8 cellular contexts compared by ENCODE assay signal in the genomic region with DNA sequence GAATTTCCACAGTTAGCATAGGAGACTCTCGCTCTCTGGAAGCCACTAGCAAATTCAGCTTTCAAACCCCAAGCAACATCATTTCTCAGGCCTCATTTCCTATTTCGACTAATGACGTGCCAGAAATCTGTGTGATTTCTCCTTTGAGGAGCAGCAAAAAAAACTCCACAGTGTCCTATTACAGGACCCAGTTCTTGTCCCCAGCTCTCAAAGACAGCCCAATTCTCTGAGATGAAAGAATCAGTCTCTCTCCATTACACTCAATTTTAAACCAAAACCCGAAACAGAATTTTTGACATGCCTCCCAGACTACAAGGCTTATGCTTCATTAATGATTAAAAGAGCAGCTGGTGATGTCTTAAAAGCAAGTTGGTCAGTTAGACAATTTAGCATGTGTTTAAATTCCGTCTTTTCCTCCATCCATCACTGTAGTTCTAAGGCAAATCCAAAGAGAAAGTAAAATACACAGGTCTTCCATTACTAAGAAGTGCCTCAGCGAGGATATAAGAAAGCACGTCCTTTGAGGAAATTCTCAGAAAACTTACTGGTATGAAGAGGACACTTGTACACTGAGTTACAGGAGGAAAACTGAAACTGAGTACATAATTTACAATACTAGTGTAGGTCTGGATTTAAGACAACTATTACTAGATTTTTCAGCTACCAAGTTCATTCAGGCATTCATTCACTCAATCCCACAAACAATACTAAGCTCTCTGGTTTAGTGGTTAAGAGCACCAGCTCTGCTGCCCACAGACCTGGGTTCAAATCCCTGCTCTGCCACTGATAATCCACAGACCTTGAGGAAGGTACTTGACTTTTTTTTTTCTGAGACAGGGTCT. TPM values are rescaled to one million over a fixed set of nuclear protein-coding genes. Genes with fewer than 3 reads are reported as not detected.
A peak's percentile ranks its signal among the peaks of the same experiment; 100 is the strongest.
DNase-seq lines count a peak whose midpoint lies in the region; ATAC-seq, FAIRE-seq and TF ChIP-seq lines count a peak whose summit lies in the region.

No MANE protein-coding gene starts in this region.

- POLR2A ChIA-PET in AG04450 (lab: Yijun Ruan, JAX) = interaction anchor here (1.3 to 1.8 kb wide), 2 partner anchors 13 to 38 kb away, joined by 5 to 8 read pairs; a partner anchor contains a TSS

- H3K9me3 ChIP-seq in AG04450 (ENCODE audit: control insufficient read depth, insufficient read depth, low read length) (peaks cover 3% of the 10 kb centered on the region; the same call in 1 of the 2 replicates), esophagus (ENCODE audit: control insufficient read depth in 2 of 2, insufficient read depth in 1 of 2, low read depth in 1 of 2, low read length in 1 of 2) (no peaks in the 10 kb centered on the region)

- FAIRE-seq in GM19239 (lab: Jason Lieb, UNC) = peak; percentile 91

- no peak for TF ChIP-seq CTCF in AG04450 (IDR thresholded peaks at IDR 0.05; ENCODE audit: low read depth, low read length)

- no peak for DNase-seq in AG04450 (ENCODE audit: low read depth, low spot score)
- DNase-seq in GM19239 (ENCODE audit: insufficient read length, low spot score) = peak; percentile 72
- DNase-seq in RPMI7951 (ENCODE audit: low read depth) = peak; percentile 52
- DNase-seq in pons (ENCODE audit: low spot score) = peak; percentile 61
- DNase-seq in mesenteric fat pad (ENCODE audit: low spot score) = no peak
- DNase-seq in iPS-NIHi11 (ENCODE audit: low spot score) = no peak

- WGBS in esophagus, 2 donors = 25 to 31% methylated on average over 7 of the region's 7 CpGs

- H3K27me3 ChIP-seq in AG04450 (ENCODE audit: control insufficient read depth, insufficient read depth, low read length) = no peaks in the 10 kb centered on the region
- no peaks in the 10 kb centered on the region for H3K27me3 ChIP-seq in esophagus (ENCODE audit: control insufficient read depth in 1 of 2, insufficient read depth in 2 of 2, low read length in 2 of 2)

- peak overlapping the region; percentile 77 for H3K27ac ChIP-seq in AG04450 (ENCODE audit: low read depth, low read length)
- peak overlapping the region; percentile 85 to 86 for H3K27ac ChIP-seq in esophagus (ENCODE audit: low read depth in 2 of 2, low read length in 1 of 2)

- CTCF ChIA-PET in AG04450 (lab: Charles Lee) = interaction anchor here (1.3 to 1.5 kb wide), 2 partner anchors 41 to 43 kb away, joined by 4 to 5 read pairs; no protein-coding TSS in a partner anchor

- H3K4me3 ChIP-seq in AG04450 (ENCODE audit: low read depth, low read length) (peak overlapping the region; percentile 51), esophagus (ENCODE audit: low read depth in 1 of 2, low read length in 2 of 2) (peak overlapping the region in 1 of 2 donors; percentile 7)

- H3K4me1 ChIP-seq in esophagus (ENCODE audit: control insufficient read depth in 2 of 2, insufficient read depth in 2 of 2, low read length in 1 of 2) = peaks cover 6 to 11% of the 10 kb centered on the region in 2 donors

- ATAC-seq in GM21367 (IDR thresholded peaks at IDR 0.05; ENCODE audit: unreplicated experiment) = no peak

- H3K36me3 ChIP-seq in esophagus (ENCODE audit: control insufficient read depth in 2 of 2, insufficient read depth in 2 of 2, low read length in 1 of 2) = peaks cover 0 to 9% of the 10 kb centered on the region in 2 donors

RNA-seq across cellular contexts. Expression of a gene that starts 12.5 kb away (rescaled TPM):
- polyA plus RNA-seq in AG04450 (2011; rRNA removed) = 24.1 and 25.5 TPM in 2 replicates
- 34.5 and 37.5 TPM in 2 replicates for polyA minus RNA-seq in AG04450 (2011; rRNA and poly(A)+ RNA removed)
- 16.2 and 18.5 TPM in 2 replicates for total RNA-seq in RPMI7951 (2014; rRNA removed; shearing (Covaris generic))
- polyA plus RNA-seq in esophagus = 10 to 100 TPM; 49.9 to 83.2 TPM
- 43.7 TPM for total RNA-seq in mesenteric fat pad

RNA-seq across cellular contexts. Expression of a gene that starts 12.9 kb away (rescaled TPM):
- polyA plus RNA-seq in AG04450 (2011; rRNA removed) (0.52 and 0.77 TPM in 2 replicates), esophagus (1 to 10 TPM in 1 of 2 donors, under 1 TPM in 1; 0.72 to 1.4 TPM)
- polyA minus RNA-seq in AG04450 (2011; rRNA and poly(A)+ RNA removed) = 0.43 and 1.6 TPM in 2 replicates
- 0.59 and 2.2 TPM in 2 replicates for total RNA-seq in RPMI7951 (2014; rRNA removed; shearing (Covaris generic))
- total RNA-seq in mesenteric fat pad = 0.32 TPM

Comparison
In these comparisons a context has a peak if more than half of its experiments do, and no peak if none do; other contexts are left out.
1. DNase-seq: peak in GM19239 (single experiment), RPMI7951 (single experiment) and pons (single experiment); none in AG04450 (single experiment), mesenteric fat pad (single experiment) and iPS-NIHi11 (single experiment).